ENCODE assay signal across 6 cellular contexts in the genomic region with DNA sequence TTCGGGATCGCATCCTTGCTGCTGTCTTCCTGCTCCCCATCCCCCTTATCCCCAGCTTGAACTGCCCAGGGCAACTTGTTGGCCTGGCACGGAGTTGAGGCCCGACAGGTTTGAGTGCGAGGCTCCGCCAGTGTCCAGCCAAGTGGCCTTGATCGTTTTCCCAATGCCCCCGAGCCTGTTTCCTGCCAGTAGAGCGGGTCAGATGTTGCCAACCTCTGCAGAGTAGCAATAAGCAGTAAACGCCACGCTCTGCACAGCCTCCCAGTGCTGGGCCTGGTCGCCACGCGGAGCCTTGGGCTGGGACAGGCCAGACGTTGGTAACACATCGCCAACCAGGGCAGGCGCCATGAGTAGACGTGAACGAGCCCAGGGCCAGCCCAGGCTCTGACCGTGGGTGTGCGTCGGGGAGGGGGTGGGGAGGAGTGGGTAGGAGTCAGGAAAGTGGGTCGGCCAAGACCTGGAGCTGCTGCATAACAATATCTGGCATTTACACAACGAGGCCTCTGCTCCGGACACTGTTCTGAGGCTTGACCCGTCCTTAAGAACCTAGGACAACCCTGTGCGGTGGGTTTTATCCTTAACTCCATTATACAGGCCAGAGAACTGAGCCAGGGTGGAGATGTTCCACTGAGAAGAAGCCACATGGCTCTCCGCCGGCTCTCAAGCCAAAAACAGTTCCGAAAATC. TPM values are rescaled to one million over a fixed set of nuclear protein-coding genes. Genes with fewer than 3 reads are reported as not detected.
DNase-seq lines count a peak whose midpoint lies in the region; TF ChIP-seq lines count a peak whose summit lies in the region.

No MANE protein-coding gene starts in this region.

- H3K9me3 ChIP-seq in HUES6 (ENCODE audit: control insufficient read depth, insufficient read depth, low read depth, low read length), result no peaks in the 10 kb centered on the region
- no peaks in the 10 kb centered on the region for H3K9me3 ChIP-seq in effector memory CD4-positive, alpha-beta T cell (ENCODE audit: control insufficient read depth, low read length)

- DNase-seq in GM06990 (ENCODE audit: extremely low read depth, insufficient read length) (no peak), retinal pigment epithelial cell (ENCODE audit: low read depth) (no peak), cerebellar nuclear complex (lab: John Stamatoyannopoulos, UW) (no peak), H4 (ENCODE audit: low spot score) (no peak)
- no peak for DNase-seq in effector memory CD4-positive, alpha-beta T cell

- H3K27ac ChIP-seq in HUES6 (ENCODE audit: low read depth, low read length), result no peak overlapping the region
- H3K27ac ChIP-seq in effector memory CD4-positive, alpha-beta T cell (ENCODE audit: insufficient read depth, low read length, poor library complexity, severe bottlenecking), result peak overlapping the region; percentile 64

- H3K27me3 ChIP-seq in GM06990 (replicated peaks; ENCODE audit: control insufficient read depth, insufficient read depth, low read length), result no peaks in the 10 kb centered on the region
- H3K27me3 ChIP-seq in HUES6 (ENCODE audit: control insufficient read depth, insufficient read depth, low read length), result peaks cover 34% of the 10 kb centered on the region
- H3K27me3 ChIP-seq in effector memory CD4-positive, alpha-beta T cell (replicated peaks; ENCODE audit: control insufficient read depth, insufficient read depth, low read length, poor library complexity, severe bottlenecking), result no peaks in the 10 kb centered on the region

- peaks cover 2% of the 10 kb centered on the region; the same call in 1 of the 2 replicates for H3K36me3 ChIP-seq in GM06990 (ENCODE audit: control insufficient read depth, insufficient read depth, low read length)
- no peaks in the 10 kb centered on the region for H3K36me3 ChIP-seq in HUES6 (ENCODE audit: control insufficient read depth, insufficient read depth, low read length)
- no peaks in the 10 kb centered on the region for H3K36me3 ChIP-seq in effector memory CD4-positive, alpha-beta T cell (ENCODE audit: control insufficient read depth, insufficient read depth, low read length)

- TF ChIP-seq CTCF in GM06990 (IDR thresholded peaks at IDR 0.05; ENCODE audit: insufficient read depth, low read length, poor library complexity, severe bottlenecking) (no peak), retinal pigment epithelial cell (conservative IDR thresholded peaks at IDR 0.05; ENCODE audit: low read depth, low read length) (no peak)

- H3K4me1 ChIP-seq in HUES6 (ENCODE audit: control insufficient read depth, insufficient read depth, low read length), result peaks cover 27% of the 10 kb centered on the region
- H3K4me1 ChIP-seq in effector memory CD4-positive, alpha-beta T cell (ENCODE audit: control insufficient read depth, insufficient read depth, low read length, poor library complexity, severe bottlenecking), result peaks cover 12% of the 10 kb centered on the region

- peak overlapping the region; percentile 15 for H3K9ac ChIP-seq in HUES6 (ENCODE audit: low read length)

- H3K4me3 ChIP-seq in GM06990 (replicated peaks; ENCODE audit: low read depth, low read length) (peak overlapping the region; percentile 97), HUES6 (ENCODE audit: low read depth, low read length) (peak overlapping the region; percentile 65), retinal pigment epithelial cell (ENCODE audit: low read length) (peak overlapping the region; percentile 70)
- H3K4me3 ChIP-seq in effector memory CD4-positive, alpha-beta T cell (ENCODE audit: insufficient read depth, low read depth, low read length, poor library complexity, severe bottlenecking), result peak overlapping the region; percentile 94

RNA-seq across cellular contexts. Expression of gene ABHD14A, which starts 0.4 kb away (rescaled TPM):
- total RNA-seq in H4 (2014; rRNA removed; shearing (Covaris generic)), result 8.0 and 13.9 TPM in 2 replicates

RNA-seq across cellular contexts. Expression of gene ABHD14B, which starts 0.6 kb away (rescaled TPM):
- total RNA-seq in H4 (2014; rRNA removed; shearing (Covaris generic)), result 3.2 and 12.5 TPM in 2 replicates

RNA-seq across cellular contexts. Expression of gene PCBP4, which starts 7.2 kb away (rescaled TPM):
- total RNA-seq in H4 (2014; rRNA removed; shearing (Covaris generic)), result 27.0 and 31.0 TPM in 2 replicates

RNA-seq across cellular contexts. Expression of gene ACY1, which starts 8.9 kb away (rescaled TPM):
- 35.6 and 41.7 TPM in 2 replicates for total RNA-seq in H4 (2014; rRNA removed; shearing (Covaris generic))

RNA-seq across cellular contexts. Expression of gene GPR62, which starts 19.2 kb away (rescaled TPM):
- not detected in 2 replicates for total RNA-seq in H4 (2014; rRNA removed; shearing (Covaris generic))
